ENCODE assay signal across 7 cellular contexts in the genomic region with DNA sequence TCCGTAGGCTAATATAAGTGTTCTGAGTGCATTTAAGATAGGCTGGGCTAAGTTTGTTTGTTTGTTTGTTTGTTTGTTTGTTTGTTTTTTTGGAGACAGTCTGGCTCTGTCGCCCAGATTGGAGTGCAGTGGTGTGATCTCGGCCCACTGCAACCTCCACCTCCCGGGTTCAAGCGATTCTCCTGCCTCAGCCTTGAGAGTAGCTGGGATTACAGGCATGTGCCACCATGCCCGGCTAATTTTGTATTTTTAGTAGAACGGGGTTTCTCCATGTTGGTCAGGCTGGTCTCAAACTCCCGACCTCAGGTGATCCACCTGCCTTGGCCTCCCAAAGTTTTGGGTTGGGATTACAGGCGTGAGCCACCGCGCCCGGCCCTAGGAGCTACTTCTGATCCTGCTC. TPM values are rescaled to one million over a fixed set of nuclear protein-coding genes. Genes with fewer than 3 reads are reported as not detected.
A peak's percentile ranks its signal among the peaks of the same experiment; 100 is the strongest.
DNase-seq lines count a peak whose midpoint lies in the region; ATAC-seq, FAIRE-seq and TF ChIP-seq lines count a peak whose summit lies in the region.
"Not testable (repeated sequence)": the region's sequence is repeated elsewhere in the genome, so short reads cannot be mapped to it uniquely, and the experiment has no call there.

No MANE protein-coding gene starts in this region.

- dilution Hi-C loops in endothelial cell of umbilical vein (cut with MboI; ENCODE audit: extremely low pct_ligation_motif_present, low sequenced_read_pairs) = not testable (repeated sequence)

- intact Hi-C loops in activated CD4-positive, alpha-beta T cell treated with anti-CD3 and anti-CD28 coated beads for 36 hours (cut with DNase I, micrococcal nuclease) = loop anchor here (5.0 kb wide), 4 partner anchors 52 to 568 kb away; a partner anchor contains a TSS
- intact Hi-C loops in endothelial cell of umbilical vein (cut with micrococcal nuclease) = loop anchor here (5.0 to 10.0 kb wide), 3 partner anchors 32 to 715 kb away; a partner anchor contains a TSS

- peaks cover 51% of the 10 kb centered on the region for H3K4me1 ChIP-seq in CD8-positive, alpha-beta memory T cell (ENCODE audit: insufficient read depth, low read length)
- H3K4me1 ChIP-seq in HEK293 (ENCODE audit: control insufficient read depth, insufficient read depth, low read length) (peaks cover 39% of the 10 kb centered on the region), OCI-LY1 (ENCODE audit: insufficient read depth, low read length, severe bottlenecking) (peaks cover 67% of the 10 kb centered on the region), endothelial cell of umbilical vein (ENCODE audit: control insufficient read depth, extremely low read depth, insufficient read depth, low read length) (peaks cover 23% of the 10 kb centered on the region)

- not testable (repeated sequence) for H4K20me1 ChIP-seq in OCI-LY1 (ENCODE audit: insufficient read depth, low read length)
- H4K20me1 ChIP-seq in endothelial cell of umbilical vein (replicated peaks; ENCODE audit: control insufficient read depth, extremely low read depth, insufficient read depth, low read length) (peaks cover 16% of the 10 kb centered on the region), neural cell (ENCODE audit: insufficient read depth) (peaks cover 14% of the 10 kb centered on the region)

- not testable (repeated sequence) for TF ChIP-seq POLR2A in endothelial cell of umbilical vein (IDR thresholded peaks at IDR 0.05; ENCODE audit: low read depth, low read length)

- not testable (repeated sequence) for H3K9me2 ChIP-seq in OCI-LY1 (ENCODE audit: low read depth, low read length); neural cell (ENCODE audit: insufficient read depth, low read length)

- not testable (repeated sequence) for H3K36me3 ChIP-seq in CD8-positive, alpha-beta memory T cell (ENCODE audit: insufficient read depth, low read length); HEK293 (ENCODE audit: control insufficient read depth in 2 of 2, insufficient read depth in 1 of 2, low read length in 2 of 2); endothelial cell of umbilical vein (ENCODE audit: control insufficient read depth in 2 of 2, extremely low read depth in 1 of 2, insufficient read depth in 2 of 2, low read length in 2 of 2); neural cell (ENCODE audit: insufficient read depth, low read length)
- peaks cover 26% of the 10 kb centered on the region for H3K36me3 ChIP-seq in OCI-LY1 (ENCODE audit: insufficient read depth, low read length)

- TF ChIP-seq RAD21 in neural cell (conservative IDR thresholded peaks at IDR 0.05) = not testable (repeated sequence)

- peak overlapping the region; percentile 47; the same call in 1 of the 2 replicates for H3K9ac ChIP-seq in OCI-LY1 (ENCODE audit: low read length)
- H3K9ac ChIP-seq in endothelial cell of umbilical vein (replicated peaks; ENCODE audit: extremely low read depth, insufficient read depth, low read length); neural cell (ENCODE audit: low read length): not testable (repeated sequence)

- not testable (repeated sequence) for H3K9me3 ChIP-seq in CD8-positive, alpha-beta memory T cell (ENCODE audit: low read length); HEK293 (ENCODE audit: control insufficient read depth, insufficient read depth, low read depth, low read length); OCI-LY1 (ENCODE audit: low read length); endothelial cell of umbilical vein (replicated peaks; ENCODE audit: control insufficient read depth, insufficient read depth, low read length); neural cell (ENCODE audit: low read length)

- not testable (repeated sequence) for FAIRE-seq in endothelial cell of umbilical vein (lab: Jason Lieb, UNC)

- POLR2A ChIA-PET in CD8-positive, alpha-beta memory T cell (lab: Charles Lee) = interaction anchor here (1.0 kb wide), 1 partner anchor 50 kb away, joined by 4 read pairs; no protein-coding TSS in a partner anchor
- POLR2A ChIA-PET in HEK293 (lab: Yijun Ruan, JAX); activated CD4-positive, alpha-beta T cell treated with anti-CD3 and anti-CD28 coated beads for 36 hours (lab: Charles Lee); endothelial cell of umbilical vein (lab: Charles Lee): not testable (repeated sequence)

- TF ChIP-seq EP300 in neural cell (conservative IDR thresholded peaks at IDR 0.05; ENCODE audit: poor library complexity, severe bottlenecking) = not testable (repeated sequence)

- H3K4me2 ChIP-seq in OCI-LY1 (ENCODE audit: low read length) (peak overlapping the region; percentile 81), endothelial cell of umbilical vein (ENCODE audit: insufficient read depth, low read length) (peak overlapping the region; percentile 66)
- not testable (repeated sequence) for H3K4me2 ChIP-seq in neural cell (ENCODE audit: low read length)

- TF ChIP-seq CTCF in HEK293 (tag by site-specific recombination; IDR thresholded peaks at IDR 0.05); OCI-LY1 (IDR thresholded peaks at IDR 0.05; ENCODE audit: low read length); endothelial cell of umbilical vein (IDR thresholded peaks at IDR 0.05; ENCODE audit: extremely low read depth in 1 of 2, insufficient read depth in 1 of 2, low read depth in 1 of 2, low read length in 2 of 2); neural cell (IDR thresholded peaks at IDR 0.05; ENCODE audit: poor library complexity, severe bottlenecking): not testable (repeated sequence)

- ATAC-seq in activated CD4-positive, alpha-beta T cell treated with anti-CD3 and anti-CD28 coated beads for 36 hours = not testable (repeated sequence)

- H3K9me3 Mint-ChIP-seq in CD8-positive, alpha-beta memory T cell; activated CD4-positive, alpha-beta T cell treated with anti-CD3 and anti-CD28 coated beads for 36 hours (ENCODE audit: low read depth); activated naive CD8-positive, alpha-beta T cell treated with anti-CD3 and anti-CD28 coated beads for 36 hours: not testable (repeated sequence)

- H2AFZ ChIP-seq in OCI-LY1 (ENCODE audit: low read length); endothelial cell of umbilical vein (ENCODE audit: low read depth, low read length); neural cell (ENCODE audit: low read depth, low read length): not testable (repeated sequence)

- H3K27ac ChIP-seq in CD8-positive, alpha-beta memory T cell (ENCODE audit: low read depth, low read length); HEK293 (ENCODE audit: extremely low read depth, low read depth, low read length); endothelial cell of umbilical vein (ENCODE audit: insufficient read depth, low read depth, low read length); neural cell (ENCODE audit: low read length): not testable (repeated sequence)
- peak overlapping the region; percentile 27 for H3K27ac ChIP-seq in OCI-LY1 (ENCODE audit: low read depth, low read length, poor library complexity, severe bottlenecking)

- not testable (repeated sequence) for H3K27me3 ChIP-seq in CD8-positive, alpha-beta memory T cell (ENCODE audit: insufficient read depth, low read length, poor library complexity, severe bottlenecking); OCI-LY1 (ENCODE audit: insufficient read depth, low read length); endothelial cell of umbilical vein (ENCODE audit: control insufficient read depth in 2 of 2, insufficient read depth in 2 of 2, low read length in 2 of 2); neural cell (ENCODE audit: insufficient read depth, low read depth, low read length)

- not testable (repeated sequence) for H3K4me3 ChIP-seq in CD8-positive, alpha-beta memory T cell (ENCODE audit: low read length); HEK293 (ENCODE audit: low read depth, low read length); endothelial cell of umbilical vein (replicated peaks in 1 of 3; ENCODE audit: insufficient read depth in 1 of 3, low read depth in 1 of 3, low read length in 3 of 3)
- H3K4me3 ChIP-seq in OCI-LY1 (ENCODE audit: low read depth, low read length, poor library complexity, severe bottlenecking) (peak overlapping the region; percentile 63), neural cell (ENCODE audit: low read length) (peak overlapping the region; percentile 64)

- peaks cover 60 to 69% (median 67%) of the 10 kb centered on the region in 3 donors for H3K4me1 Mint-ChIP-seq in CD8-positive, alpha-beta memory T cell
- H3K4me1 Mint-ChIP-seq in activated CD4-positive, alpha-beta T cell treated with anti-CD3 and anti-CD28 coated beads for 36 hours = peaks cover 59% of the 10 kb centered on the region
- H3K4me1 Mint-ChIP-seq in activated naive CD8-positive, alpha-beta T cell treated with anti-CD3 and anti-CD28 coated beads for 36 hours = peaks cover 63% of the 10 kb centered on the region

- peak overlapping the region in 6 of 7 donors; percentile 18 to 87 (median 46) for H3K4me3 Mint-ChIP-seq in CD8-positive, alpha-beta memory T cell
- peak overlapping the region; percentile 88 for H3K4me3 Mint-ChIP-seq in activated CD4-positive, alpha-beta T cell treated with anti-CD3 and anti-CD28 coated beads for 36 hours
- H3K4me3 Mint-ChIP-seq in activated naive CD8-positive, alpha-beta T cell treated with anti-CD3 and anti-CD28 coated beads for 36 hours = peak overlapping the region; percentile 86

- H3K27ac Mint-ChIP-seq in CD8-positive, alpha-beta memory T cell = peak overlapping the region in 4 of 8 donors; percentile 42 to 90 (median 88)
- peak overlapping the region; percentile 94 for H3K27ac Mint-ChIP-seq in activated CD4-positive, alpha-beta T cell treated with anti-CD3 and anti-CD28 coated beads for 36 hours
- peak overlapping the region; percentile 74 for H3K27ac Mint-ChIP-seq in activated naive CD8-positive, alpha-beta T cell treated with anti-CD3 and anti-CD28 coated beads for 36 hours

- H3F3A ChIP-seq in OCI-LY1 (ENCODE audit: insufficient read depth, low read length); neural cell (ENCODE audit: insufficient read depth, low read length, poor library complexity, severe bottlenecking): not testable (repeated sequence)

- not testable (repeated sequence) for DNase-seq in CD8-positive, alpha-beta memory T cell; activated CD4-positive, alpha-beta T cell treated with anti-CD3 and anti-CD28 coated beads for 36 hours; activated naive CD8-positive, alpha-beta T cell treated with anti-CD3 and anti-CD28 coated beads for 36 hours; endothelial cell of umbilical vein (ENCODE audit: low read depth, low spot score)

- H3K27me3 Mint-ChIP-seq in CD8-positive, alpha-beta memory T cell; activated CD4-positive, alpha-beta T cell treated with anti-CD3 and anti-CD28 coated beads for 36 hours; activated naive CD8-positive, alpha-beta T cell treated with anti-CD3 and anti-CD28 coated beads for 36 hours: not testable (repeated sequence)

- CTCF ChIA-PET in CD8-positive, alpha-beta memory T cell (lab: Charles Lee) = not testable (repeated sequence)
- CTCF ChIA-PET in HEK293 (lab: Yijun Ruan, JAX) (interaction anchor here (0.6 kb wide), 1 partner anchor 84 kb away, joined by 3 read pairs; no protein-coding TSS in a partner anchor), endothelial cell of umbilical vein (lab: Charles Lee) (interaction anchor here (1.5 to 1.6 kb wide), 2 partner anchors 10 to 109 kb away, joined by 7 read pairs; no protein-coding TSS in a partner anchor)
- CTCF ChIA-PET in activated CD4-positive, alpha-beta T cell treated with anti-CD3 and anti-CD28 coated beads for 36 hours (lab: Charles Lee) = interaction anchor here (0.7 to 2.3 kb wide), 3 partner anchors 10 to 22 kb away, joined by 3 to 8 read pairs (median 3); no protein-coding TSS in a partner anchor

- H3K36me3 Mint-ChIP-seq in CD8-positive, alpha-beta memory T cell = peaks cover 0 to 12% (median 1%) of the 10 kb centered on the region in 3 donors
- H3K36me3 Mint-ChIP-seq in activated CD4-positive, alpha-beta T cell treated with anti-CD3 and anti-CD28 coated beads for 36 hours (ENCODE audit: low read depth) = peaks cover 17% of the 10 kb centered on the region
- H3K36me3 Mint-ChIP-seq in activated naive CD8-positive, alpha-beta T cell treated with anti-CD3 and anti-CD28 coated beads for 36 hours = peaks cover 28% of the 10 kb centered on the region

- H3K79me2 ChIP-seq in OCI-LY1 (ENCODE audit: insufficient read depth, low read length) (peaks cover 93% of the 10 kb centered on the region), endothelial cell of umbilical vein (ENCODE audit: control insufficient read depth, insufficient read depth, low read length) (peaks cover 94% of the 10 kb centered on the region), neural cell (replicated peaks; ENCODE audit: insufficient read depth, low read length) (peaks cover 81% of the 10 kb centered on the region)

- not testable (repeated sequence) for H3K9me1 ChIP-seq in endothelial cell of umbilical vein (replicated peaks; ENCODE audit: control insufficient read depth, extremely low read depth, insufficient read depth, low read length)

- BruUV-seq in endothelial cell of umbilical vein (replicated peaks; lab: Mats Ljungman, UMichigan) = not testable (repeated sequence)

RNA-seq across cellular contexts. Expression of a gene that starts 4.7 kb away (rescaled TPM):
- 100 to 1,000 TPM; 329 to 344 TPM for total RNA-seq in CD8-positive, alpha-beta memory T cell
- 28.4 TPM for polyA plus RNA-seq in CD8-positive, alpha-beta memory T cell
- total RNA-seq in activated CD4-positive, alpha-beta T cell treated with anti-CD3 and anti-CD28 coated beads for 36 hours = 100 to 1,000 TPM; 225 to 339 TPM
- 100 to 1,000 TPM; 285 to 292 TPM for total RNA-seq in activated naive CD8-positive, alpha-beta T cell treated with anti-CD3 and anti-CD28 coated beads for 36 hours
- total RNA-seq in endothelial cell of umbilical vein = 227 and 252 TPM in 2 replicates
- 57.1 and 70.4 TPM in 2 replicates for polyA plus RNA-seq in endothelial cell of umbilical vein
- polyA plus RNA-seq in endothelial cell of umbilical vein (2011; cell fraction: cytosol; rRNA removed) = 74.0 and 83.1 TPM in 2 replicates
- 155 and 162 TPM in 2 replicates for polyA plus RNA-seq in endothelial cell of umbilical vein (2011; cell fraction: nucleus; rRNA removed)
- 86.8 and 99.9 TPM in 2 replicates for polyA plus RNA-seq in endothelial cell of umbilical vein (2012)
- polyA minus RNA-seq in endothelial cell of umbilical vein = 120 and 127 TPM in 2 replicates
- 87.9 TPM for polyA minus RNA-seq in endothelial cell of umbilical vein (2011; cell fraction: cytosol; rRNA and poly(A)+ RNA removed)
- polyA minus RNA-seq in endothelial cell of umbilical vein (2011; cell fraction: nucleus; rRNA and poly(A)+ RNA removed) = 92.8 and 116 TPM in 2 replicates
- 28.8 and 36.1 TPM in 2 replicates for polyA plus RNA-seq in neural cell
- 64.3 and 74.0 TPM in 2 replicates for polyA minus RNA-seq in neural cell
